ENCODE assay signal across 22 cellular contexts in the genomic region with DNA sequence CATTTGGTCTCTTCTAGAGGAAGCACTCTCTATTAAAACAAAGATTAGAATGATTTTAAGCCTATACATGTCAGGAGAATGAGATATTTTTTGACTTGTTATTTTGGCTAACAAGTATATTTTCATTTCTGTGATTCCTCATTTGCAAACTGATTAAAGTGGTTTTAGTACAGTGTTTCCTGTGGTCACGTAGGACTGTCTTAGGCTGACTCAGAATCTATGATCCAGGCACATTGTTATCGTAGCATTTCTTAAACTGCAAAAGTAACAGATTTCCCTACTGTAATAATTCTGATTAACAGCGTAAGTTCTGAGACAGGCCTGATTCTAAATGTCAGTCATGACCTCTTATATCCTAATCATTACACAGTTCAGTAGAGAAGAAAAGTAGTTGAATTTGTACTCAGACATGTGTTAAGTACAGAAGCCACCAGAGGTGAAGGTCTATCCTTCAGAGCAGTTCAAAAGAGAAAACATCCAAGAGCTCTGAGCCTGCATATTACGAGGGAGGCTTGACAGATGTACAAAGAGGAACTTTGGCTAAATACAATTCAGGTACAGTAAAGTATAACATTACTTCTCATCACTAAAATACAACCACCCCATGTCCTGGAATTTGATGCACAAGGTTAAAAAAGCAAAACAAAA.
"Had no signal": no experiment of that assay in that cellular context is flagged by ENCODE, and none has a peak within 500 bp of the region (broad histone marks: within the 10 kb centered on the region; RNA-seq: fewer than 3 reads in every experiment).

No MANE protein-coding gene starts in this region.

- DNase-seq: effector memory CD8-positive, alpha-beta T cell; esophagus squamous epithelium; head of caudate nucleus; kidney; left colon; left ventricle myocardium superior; mesenchymal stem cell; midbrain; retina; right lobe of liver; stimulated activated CD4-positive, alpha-beta T cell treated with anti-CD3 and anti-CD28 coated beads, Interleukin-4, amount 100 ng/mL, for 1 hour; stimulated activated CD8-positive, alpha-beta memory T cell treated with anti-CD3 and anti-CD28 coated beads, Interleukin-4, amount 100 ng/mL, for 48 hours; stimulated activated naive CD8-positive, alpha-beta T cell treated with anti-CD3 and anti-CD28 coated beads, Interleukin-15, Interleukin-2, amounts not matched to agents 100 U/mL and 50 U/mL, for 24 hours; tibial artery; upper lobe of left lung had no signal

- H3K79me2 ChIP-seq: hepatocyte, parathyroid adenoma had no signal

- H3K27ac Mint-ChIP-seq: dendritic cell treated with granulocyte-macrophage colony-stimulating factor and Interleukin-4, amounts not matched to agents 40 ng/mL and 50 ng/mL, for 4 days; effector memory CD8-positive, alpha-beta T cell; natural killer cell treated with Interleukin-12 subunit alpha and Interleukin-12 subunit beta and Interleukin-15 and Interleukin-18, amount 100 ng/mL, for 72 hours; stimulated activated effector memory CD8-positive, alpha-beta T cell treated with anti-CD3 and anti-CD28 coated beads, Interleukin-12 subunit alpha, Interleukin-12 subunit beta, amount 100 ng/mL, for 72 hours had no signal

- H3K27ac ChIP-seq: esophagus squamous epithelium, hepatocyte, parathyroid adenoma, prostate gland, right lobe of liver, tibial artery, upper lobe of left lung had no signal

- H2AFZ ChIP-seq: hepatocyte, parathyroid adenoma had no signal

- H3K27me3 Mint-ChIP-seq: dendritic cell treated with granulocyte-macrophage colony-stimulating factor and Interleukin-4, amounts not matched to agents 40 ng/mL and 50 ng/mL, for 4 days; effector memory CD8-positive, alpha-beta T cell; natural killer cell treated with Interleukin-12 subunit alpha and Interleukin-12 subunit beta and Interleukin-15 and Interleukin-18, amount 100 ng/mL, for 72 hours had no signal

- H3K9me3 Mint-ChIP-seq: dendritic cell treated with granulocyte-macrophage colony-stimulating factor and Interleukin-4, amounts not matched to agents 40 ng/mL and 50 ng/mL, for 4 days had no signal

- H3K27me3 ChIP-seq: esophagus squamous epithelium, hepatocyte, right lobe of liver, tibial artery, upper lobe of left lung had no signal

- H3K9me3 ChIP-seq: prostate gland, right lobe of liver, tibial artery, upper lobe of left lung had no signal

- H3K4me3 ChIP-seq: esophagus squamous epithelium, hepatocyte, lung, prostate gland, right lobe of liver, tibial artery, upper lobe of left lung had no signal

- H3K4me2 ChIP-seq: hepatocyte had no signal

- H3K4me1 Mint-ChIP-seq: stimulated activated effector memory CD8-positive, alpha-beta T cell treated with anti-CD3 and anti-CD28 coated beads, Interleukin-12 subunit alpha, Interleukin-12 subunit beta, amount 100 ng/mL, for 72 hours had no signal

- H3K4me1 ChIP-seq: esophagus squamous epithelium, parathyroid adenoma, prostate gland, right lobe of liver, tibial artery, upper lobe of left lung had no signal

- H3K36me3 ChIP-seq: esophagus squamous epithelium, prostate gland, right lobe of liver, tibial artery, upper lobe of left lung had no signal

- H3K9ac ChIP-seq: parathyroid adenoma had no signal

- H3K36me3 Mint-ChIP-seq: natural killer cell treated with Interleukin-12 subunit alpha and Interleukin-12 subunit beta and Interleukin-15 and Interleukin-18, amount 100 ng/mL, for 72 hours; stimulated activated effector memory CD8-positive, alpha-beta T cell treated with anti-CD3 and anti-CD28 coated beads, Interleukin-12 subunit alpha, Interleukin-12 subunit beta, amount 100 ng/mL, for 72 hours had no signal

- ATAC-seq: effector memory CD8-positive, alpha-beta T cell; left colon; left ventricle myocardium superior; natural killer cell treated with Interleukin-12 subunit alpha and Interleukin-12 subunit beta and Interleukin-15 and Interleukin-18, amount 100 ng/mL, for 72 hours; right lobe of liver; stimulated activated effector memory CD8-positive, alpha-beta T cell treated with anti-CD3 and anti-CD28 coated beads, Interleukin-12 subunit alpha, Interleukin-12 subunit beta, amount 100 ng/mL, for 72 hours; stimulated activated naive CD8-positive, alpha-beta T cell treated with anti-CD3 and anti-CD28 coated beads, Interleukin-15, Interleukin-2, amounts not matched to agents 100 U/mL and 50 U/mL, for 24 hours had no signal

- H3K4me3 Mint-ChIP-seq: dendritic cell treated with granulocyte-macrophage colony-stimulating factor and Interleukin-4, amounts not matched to agents 40 ng/mL and 50 ng/mL, for 4 days; effector memory CD8-positive, alpha-beta T cell; natural killer cell treated with Interleukin-12 subunit alpha and Interleukin-12 subunit beta and Interleukin-15 and Interleukin-18, amount 100 ng/mL, for 72 hours; stimulated activated effector memory CD8-positive, alpha-beta T cell treated with anti-CD3 and anti-CD28 coated beads, Interleukin-12 subunit alpha, Interleukin-12 subunit beta, amount 100 ng/mL, for 72 hours had no signal
